Comparison of ENCODE assay signal across 18 cellular contexts in the genomic region with DNA sequence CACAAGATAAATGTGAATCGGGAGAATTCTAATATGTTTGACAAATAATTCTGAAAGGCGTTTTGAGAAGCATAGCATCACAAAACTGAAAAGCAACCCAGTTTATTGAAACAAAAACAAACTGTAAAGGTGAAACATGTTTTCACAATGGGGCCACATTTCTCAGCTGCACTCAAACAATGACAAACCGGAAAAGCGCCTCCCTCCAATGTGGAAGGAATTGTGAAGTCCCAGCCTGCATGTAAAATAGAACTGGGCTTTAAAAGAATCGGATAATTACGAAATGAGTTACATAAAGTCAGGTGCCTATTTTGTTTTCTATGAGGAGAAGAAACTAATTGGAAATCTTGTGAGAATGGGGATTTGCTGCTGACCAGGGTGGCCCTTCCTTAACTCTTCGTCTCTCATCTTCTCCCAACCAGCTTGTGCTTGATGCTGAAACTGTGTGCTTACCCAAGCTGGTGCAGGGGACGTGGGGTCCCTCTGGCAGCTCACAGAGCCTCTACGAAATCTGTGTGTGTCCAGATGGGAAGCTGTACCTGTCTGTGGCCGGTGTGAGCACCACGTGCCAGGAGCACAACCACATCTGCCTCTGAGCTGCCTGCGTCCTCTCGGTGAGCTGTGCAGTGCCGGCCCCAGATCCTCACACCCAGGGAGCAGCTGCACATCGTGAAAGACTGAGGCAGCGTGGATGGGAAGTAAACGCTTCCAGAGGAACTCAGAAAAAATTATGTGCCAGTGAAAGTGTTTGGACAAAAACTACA.
DNase-seq lines count a peak whose midpoint lies in the region; ATAC-seq, FAIRE-seq and TF ChIP-seq lines count a peak whose summit lies in the region.
"Had no signal": no experiment of that assay in that cellular context is flagged by ENCODE, and none has a peak within 500 bp of the region (broad histone marks: within the 10 kb centered on the region; RNA-seq: fewer than 3 reads in every experiment).

No MANE protein-coding gene starts in this region.

- no peak for ATAC-seq in HG02642 (IDR thresholded peaks at IDR 0.05; ENCODE audit: poor library complexity, unreplicated experiment)
- ATAC-seq: activated naive CD8-positive, alpha-beta T cell treated with anti-CD3 and anti-CD28 coated beads, Interleukin-2, amount 50 U/mL, for 24 hours; foreskin keratinocyte; left lung had no signal

- no peak overlapping the region for H3K4me3 Mint-ChIP-seq in neural progenitor cell
- H3K4me3 Mint-ChIP-seq: activated naive CD8-positive, alpha-beta T cell treated with anti-CD3 and anti-CD28 coated beads, Interleukin-2, amount 50 U/mL, for 24 hours had no signal

- H3K36me3 ChIP-seq in Karpas-422 (ENCODE audit: insufficient read depth, low read length) (no peaks in the 10 kb centered on the region), endothelial cell of umbilical vein (ENCODE audit: control insufficient read depth in 2 of 2, extremely low read depth in 1 of 2, insufficient read depth in 2 of 2, low read length in 2 of 2) (no peaks in the 10 kb centered on the region), neural progenitor cell (no peaks in the 10 kb centered on the region)
- H3K36me3 ChIP-seq: BE2C, cardiac muscle cell, left lung, suprapubic skin had no signal

- peaks cover 25% of the 10 kb centered on the region for H3K4me1 Mint-ChIP-seq in neural progenitor cell

- no peaks in the 10 kb centered on the region for H3K4me1 ChIP-seq in Karpas-422 (ENCODE audit: low read length)
- peaks cover 39% of the 10 kb centered on the region for H3K4me1 ChIP-seq in endothelial cell of umbilical vein (ENCODE audit: control insufficient read depth, extremely low read depth, insufficient read depth, low read length)
- peaks cover 11% of the 10 kb centered on the region for H3K4me1 ChIP-seq in neural progenitor cell
- H3K4me1 ChIP-seq: BE2C had no signal

- H3K9me3 Mint-ChIP-seq in neural progenitor cell, result no peaks in the 10 kb centered on the region
- H3K9me3 Mint-ChIP-seq: activated naive CD8-positive, alpha-beta T cell treated with anti-CD3 and anti-CD28 coated beads, Interleukin-2, amount 50 U/mL, for 24 hours had no signal

- H2AFZ ChIP-seq in Karpas-422 (ENCODE audit: low read length) (no peak overlapping the region), endothelial cell of umbilical vein (ENCODE audit: low read depth, low read length) (peak overlapping the region; percentile 11), neural progenitor cell (replicated peaks) (no peak overlapping the region)

- H3K4me2 ChIP-seq in Karpas-422 (ENCODE audit: low read depth, low read length, poor library complexity, severe bottlenecking), result no peak overlapping the region
- H3K4me2 ChIP-seq in endothelial cell of umbilical vein (ENCODE audit: insufficient read depth, low read length), result no peak overlapping the region
- no peak overlapping the region for H3K4me2 ChIP-seq in neural progenitor cell
- H3K4me2 ChIP-seq: smooth muscle cell had no signal

- H3K9me1 ChIP-seq in endothelial cell of umbilical vein (replicated peaks; ENCODE audit: control insufficient read depth, extremely low read depth, insufficient read depth, low read length), result no peaks in the 10 kb centered on the region

- H3K9me3 ChIP-seq in Karpas-422 (ENCODE audit: low read length) (no peaks in the 10 kb centered on the region), endothelial cell of umbilical vein (replicated peaks; ENCODE audit: control insufficient read depth, insufficient read depth, low read length) (no peaks in the 10 kb centered on the region), neural progenitor cell (ENCODE audit: low read depth) (no peaks in the 10 kb centered on the region)
- H3K9me3 ChIP-seq: BE2C, left lung, suprapubic skin had no signal

- dilution Hi-C loops in endothelial cell of umbilical vein (cut with MboI; ENCODE audit: extremely low pct_ligation_motif_present, low sequenced_read_pairs), result no loop called here

- H3K79me2 ChIP-seq in Karpas-422 (ENCODE audit: low read length) (no peaks in the 10 kb centered on the region), endothelial cell of umbilical vein (ENCODE audit: control insufficient read depth, insufficient read depth, low read length) (no peaks in the 10 kb centered on the region), neural progenitor cell (ENCODE audit: low read depth) (no peaks in the 10 kb centered on the region)

- peak overlapping the region; percentile 43 for H3K27ac Mint-ChIP-seq in neural progenitor cell
- H3K27ac Mint-ChIP-seq: activated naive CD8-positive, alpha-beta T cell treated with anti-CD3 and anti-CD28 coated beads, Interleukin-2, amount 50 U/mL, for 24 hours had no signal

- no peak for TF ChIP-seq POLR2A in endothelial cell of umbilical vein (IDR thresholded peaks at IDR 0.05; ENCODE audit: low read depth, low read length)

- TF ChIP-seq CTCF in endothelial cell of umbilical vein (IDR thresholded peaks at IDR 0.05; ENCODE audit: extremely low read depth in 1 of 2, insufficient read depth in 1 of 2, low read depth in 1 of 2, low read length in 2 of 2) (no peak), neural progenitor cell (IDR thresholded peaks at IDR 0.05) (no peak), GM20000 (IDR thresholded peaks at IDR 0.05; ENCODE audit: extremely low read depth, missing control alignments) (no peak)

- H3F3A ChIP-seq in neural progenitor cell (ENCODE audit: low read depth), result no peaks in the 10 kb centered on the region

- H3K27me3 Mint-ChIP-seq in neural progenitor cell (ENCODE audit: insufficient read depth, low read depth), result peaks cover 3% of the 10 kb centered on the region

- H3K27me3 ChIP-seq in Karpas-422 (ENCODE audit: low read length), result no peaks in the 10 kb centered on the region
- no peaks in the 10 kb centered on the region for H3K27me3 ChIP-seq in endothelial cell of umbilical vein (ENCODE audit: control insufficient read depth in 2 of 2, insufficient read depth in 2 of 2, low read length in 2 of 2)
- H3K27me3 ChIP-seq in neural progenitor cell, result no peaks in the 10 kb centered on the region
- H3K27me3 ChIP-seq: BE2C, cardiac muscle cell, foreskin keratinocyte, left lung, suprapubic skin had no signal

- no peaks in the 10 kb centered on the region for H4K20me1 ChIP-seq in Karpas-422 (ENCODE audit: insufficient read depth, low read depth, low read length)
- H4K20me1 ChIP-seq in endothelial cell of umbilical vein (replicated peaks; ENCODE audit: control insufficient read depth, extremely low read depth, insufficient read depth, low read length), result no peaks in the 10 kb centered on the region
- H4K20me1 ChIP-seq in neural progenitor cell (ENCODE audit: low read depth), result no peaks in the 10 kb centered on the region

- H3K9me2 ChIP-seq in Karpas-422 (replicated peaks; ENCODE audit: insufficient read depth, low read length), result no peaks in the 10 kb centered on the region

- no peaks in the 10 kb centered on the region for H3K36me3 Mint-ChIP-seq in neural progenitor cell

- POLR2A ChIA-PET in endothelial cell of umbilical vein (lab: Charles Lee), result no interaction called here

- no peak for FAIRE-seq in endothelial cell of umbilical vein (lab: Jason Lieb, UNC)

- DNase-seq in ELF-1 (ENCODE audit: low read depth, low spot score) (peak; percentile 7), Karpas-422 (peak; percentile 20), endothelial cell of umbilical vein (ENCODE audit: low read depth, low spot score) (peak; percentile 41), neural progenitor cell (ENCODE audit: low spot score) (peak; percentile 20), NCI-H524 treated with DMSO at 0.1 percent for 48 hours (lab: John Stamatoyannopoulos, UW) (no peak), GM20000 (ENCODE audit: low spot score) (no peak)
- DNase-seq: activated naive CD8-positive, alpha-beta T cell treated with anti-CD3 and anti-CD28 coated beads, Interleukin-2, amount 50 U/mL, for 24 hours; BE2C; effector memory CD4-positive, alpha-beta T cell; foreskin keratinocyte; KBM-7; left lung; NCI-H1048; NCI-H2171 treated with DMSO at 0.1 percent for 48 hours had no signal

- no peak overlapping the region for H3K27ac ChIP-seq in Karpas-422 (ENCODE audit: low read length)
- peak overlapping the region; percentile 10 for H3K27ac ChIP-seq in endothelial cell of umbilical vein (ENCODE audit: insufficient read depth, low read depth, low read length)
- no peak overlapping the region for H3K27ac ChIP-seq in neural progenitor cell
- H3K27ac ChIP-seq: cardiac muscle cell, foreskin keratinocyte, left lung, suprapubic skin had no signal

- intact Hi-C loops in endothelial cell of umbilical vein (cut with micrococcal nuclease), result loop anchor here (5.0 kb wide), 1 partner anchor 563 kb away; the partner anchor contains the start of gene MIPEP

- CTCF ChIA-PET in endothelial cell of umbilical vein (lab: Charles Lee), result interaction anchor here (0.7 to 2.3 kb wide), 3 partner anchors 21 to 1686 kb away, joined by 3 to 5 read pairs (median 4); no protein-coding TSS in a partner anchor

- BruUV-seq in endothelial cell of umbilical vein (replicated peaks; lab: Mats Ljungman, UMichigan), result no TSS peak

- no peak overlapping the region for H3K9ac ChIP-seq in Karpas-422 (ENCODE audit: low read length)
- H3K9ac ChIP-seq in endothelial cell of umbilical vein (replicated peaks; ENCODE audit: extremely low read depth, insufficient read depth, low read length), result no peak overlapping the region
- H3K9ac ChIP-seq in neural progenitor cell, result peak overlapping the region; percentile 19

- H3K4me3 ChIP-seq in Karpas-422 (ENCODE audit: low read length), result no peak overlapping the region
- H3K4me3 ChIP-seq in endothelial cell of umbilical vein (replicated peaks in 1 of 3; ENCODE audit: insufficient read depth in 1 of 3, low read depth in 1 of 3, low read length in 3 of 3), result no peak overlapping the region
- H3K4me3 ChIP-seq in neural progenitor cell, result no peak overlapping the region
- H3K4me3 ChIP-seq: cardiac muscle cell, left lung, smooth muscle cell, suprapubic skin had no signal

TF ChIP-seq in endothelial cell of umbilical vein, 7 proteins besides CTCF, POLR2A, EP300 and RAD21:
- TF ChIP-seq FOS (IDR thresholded peaks at IDR 0.05; ENCODE audit: borderline replicate concordance, insufficient read depth, low read length) (no peak), GATA2 (IDR thresholded peaks at IDR 0.05; ENCODE audit: insufficient read depth, insufficient read length, low read depth, low read length) (no peak), MYC (IDR thresholded peaks at IDR 0.05; ENCODE audit: low read depth, low read length) (no peak), POLR2AphosphoS5 (IDR thresholded peaks at IDR 0.05; ENCODE audit: insufficient read depth, low read depth, low read length) (no peak), MAX (IDR thresholded peaks at IDR 0.05; ENCODE audit: insufficient read depth, insufficient read length) (no peak), JUN (IDR thresholded peaks at IDR 0.05; ENCODE audit: borderline replicate concordance, insufficient read depth, insufficient read length, low read depth) (no peak), EZH2 (IDR thresholded peaks at IDR 0.05; ENCODE audit: borderline replicate concordance, low read depth, low read length, severe bottlenecking) (no peak)

Comparison
In these comparisons a context has a peak if more than half of its experiments do, and no peak if none do; other contexts are left out.
1. DNase-seq: peak in ELF-1 (single experiment), Karpas-422 (single experiment), endothelial cell of umbilical vein (single experiment) and neural progenitor cell (single experiment); none in NCI-H524 treated with DMSO at 0.1 percent for 48 hours (single experiment) and GM20000 (single experiment).